In genomic region chr1:21734526-21734925, GRCh38 we compare ENCODE assay signal across 15 cellular contexts.
"Had no signal": no experiment of that assay in that cellular context is flagged by ENCODE, and none has a peak within 500 bp of the region (broad histone marks: within the 10 kb centered on the region; RNA-seq: fewer than 3 reads in every experiment).

No MANE protein-coding gene starts in this region.

- H3K27me3 ChIP-seq: brain microvascular endothelial cell, ovary, stomach had no signal

- H3K36me3 ChIP-seq: ovary had no signal

- DNase-seq: activated B cell treated with CpG ODN at 0.5 μM for 24 hours; activated CD4-positive, alpha-beta memory T cell treated with anti-CD3 and anti-CD28 coated beads, Interleukin-2, amount 10 ng/mL, durations not matched to agents 7 days and 5 days; activated CD4-positive, alpha-beta T cell treated with anti-CD3 and anti-CD28 coated beads for 4 hours; activated naive CD4-positive, alpha-beta T cell treated with anti-CD3 and anti-CD28 coated beads for 36 hours; activated T-cell treated with anti-CD3 and anti-CD28 coated beads, Interleukin-2, amount 50 U/mL, for 24 hours; aorta; brain microvascular endothelial cell; immature natural killer cell; naive thymus-derived CD8-positive, alpha-beta T cell; ovary; psoas muscle; right cardiac atrium; stomach; T-cell had no signal

- H3K9me3 ChIP-seq: ovary, psoas muscle, stomach had no signal

- H3K4me3 ChIP-seq: ovary, psoas muscle, skin epidermis, stomach had no signal

- H3K27ac ChIP-seq: brain microvascular endothelial cell, ovary, psoas muscle, skin epidermis, stomach had no signal

- H3K4me1 ChIP-seq: psoas muscle, stomach had no signal

- ATAC-seq: naive thymus-derived CD8-positive, alpha-beta T cell; psoas muscle; right cardiac atrium; T-cell had no signal
